In genomic region chr20:9978395-9979004, GRCh38 we compare ENCODE assay signal across 8 cellular contexts. TPM values are rescaled to one million over a fixed set of nuclear protein-coding genes. Genes with fewer than 3 reads are reported as not detected.
A peak's percentile ranks its signal among the peaks of the same experiment; 100 is the strongest.
DNase-seq lines count a peak whose midpoint lies in the region; ATAC-seq lines count a peak whose summit lies in the region.

No MANE protein-coding gene starts in this region.

- H3K36me3 Mint-ChIP-seq in activated naive CD4-positive, alpha-beta T cell treated with anti-CD3 and anti-CD28 coated beads, Interleukin-2, amount 10 ng/mL, durations not matched to agents 7 days and 5 days: no peaks in the 10 kb centered on the region
- H3K36me3 Mint-ChIP-seq in activated T-helper 17 cell treated with anti-CD3 and anti-CD28 coated beads, Interleukin-2, amount 50 U/mL, for 72 hours (ENCODE audit: low read depth): no peaks in the 10 kb centered on the region

- H4K12ac ChIP-seq in trophoblast cell (ENCODE audit: low read depth, low read length): no peak overlapping the region

- H3K4me1 Mint-ChIP-seq in activated naive CD4-positive, alpha-beta T cell treated with anti-CD3 and anti-CD28 coated beads, Interleukin-2, amount 10 ng/mL, durations not matched to agents 7 days and 5 days: no peaks in the 10 kb centered on the region
- H3K4me1 Mint-ChIP-seq in activated T-helper 17 cell treated with anti-CD3 and anti-CD28 coated beads, Interleukin-2, amount 50 U/mL, for 72 hours: peaks cover 3% of the 10 kb centered on the region

- no peaks in the 10 kb centered on the region for H3K9me3 Mint-ChIP-seq in activated naive CD4-positive, alpha-beta T cell treated with anti-CD3 and anti-CD28 coated beads, Interleukin-2, amount 10 ng/mL, durations not matched to agents 7 days and 5 days
- H3K9me3 Mint-ChIP-seq in activated T-helper 17 cell treated with anti-CD3 and anti-CD28 coated beads, Interleukin-2, amount 50 U/mL, for 72 hours: no peaks in the 10 kb centered on the region

- H3K4me1 ChIP-seq in trophoblast cell (ENCODE audit: control insufficient read depth in 1 of 2, insufficient read depth in 2 of 2, low read length in 2 of 2): no peaks in the 10 kb centered on the region

- H3K4me3 Mint-ChIP-seq in activated naive CD4-positive, alpha-beta T cell treated with anti-CD3 and anti-CD28 coated beads, Interleukin-2, amount 10 ng/mL, durations not matched to agents 7 days and 5 days: no peak overlapping the region
- no peak overlapping the region for H3K4me3 Mint-ChIP-seq in activated T-helper 17 cell treated with anti-CD3 and anti-CD28 coated beads, Interleukin-2, amount 50 U/mL, for 72 hours

- CTCF ChIA-PET in activated naive CD4-positive, alpha-beta T cell treated with anti-CD3 and anti-CD28 coated beads, Interleukin-2, amount 10 ng/mL, durations not matched to agents 7 days and 5 days (lab: Charles Lee): interaction anchor here (0.6 to 7.0 kb wide), 28 partner anchors 18 to 574 kb away, joined by 3 to 72 read pairs (median 3); partner anchors contain the start of gene MKKS

- H2BK120ac ChIP-seq in trophoblast cell (ENCODE audit: insufficient read depth, low read length, poor library complexity): no peak overlapping the region

- no peak overlapping the region for H3K4me3 ChIP-seq in trophoblast cell (ENCODE audit: low read depth, low read length)

- no peak overlapping the region for H4K8ac ChIP-seq in trophoblast cell (ENCODE audit: low read depth, low read length)

- H2AK5ac ChIP-seq in trophoblast cell (ENCODE audit: low read length): no peak overlapping the region

- H4K91ac ChIP-seq in trophoblast cell (ENCODE audit: low read depth, low read length): no peak overlapping the region

- H3K27ac ChIP-seq in trophoblast cell (ENCODE audit: low read depth, low read length): no peak overlapping the region

- no peak overlapping the region for H3K27ac Mint-ChIP-seq in activated naive CD4-positive, alpha-beta T cell treated with anti-CD3 and anti-CD28 coated beads, Interleukin-2, amount 10 ng/mL, durations not matched to agents 7 days and 5 days
- peak overlapping the region; percentile 11 for H3K27ac Mint-ChIP-seq in activated T-helper 17 cell treated with anti-CD3 and anti-CD28 coated beads, Interleukin-2, amount 50 U/mL, for 72 hours

- H3K4ac ChIP-seq in trophoblast cell (ENCODE audit: low read depth, low read length): no peak overlapping the region

- WGBS in trophoblast cell (ENCODE audit: extremely low coverage, insufficient coverage, insufficient read length): no CpG with 5 or more reads among the region's 6 CpGs

- no peak overlapping the region for H2BK5ac ChIP-seq in trophoblast cell (ENCODE audit: low read depth, low read length, poor library complexity)

- no peak overlapping the region for H3K14ac ChIP-seq in trophoblast cell (ENCODE audit: low read length)

- H2AFZ ChIP-seq in trophoblast cell (ENCODE audit: insufficient read depth, low read length, poor library complexity): no peak overlapping the region

- no peak overlapping the region for H2BK12ac ChIP-seq in trophoblast cell (ENCODE audit: low read length)

- no peaks in the 10 kb centered on the region for H3K27me3 ChIP-seq in trophoblast cell (ENCODE audit: insufficient read depth, low read length)

- no peaks in the 10 kb centered on the region for H3K9me3 ChIP-seq in trophoblast cell (ENCODE audit: insufficient read depth, low read depth, low read length)

- no peak overlapping the region for H3K4me2 ChIP-seq in trophoblast cell (ENCODE audit: low read length)

- DNase-seq in activated naive CD4-positive, alpha-beta T cell treated with anti-CD3 and anti-CD28 coated beads, Interleukin-2, amount 10 ng/mL, durations not matched to agents 7 days and 5 days: peak; percentile 50
- no peak for DNase-seq in activated naive CD4-positive, alpha-beta T cell treated with Interleukin-2 at 50 U/mL for 16 hours
- DNase-seq in HT-29 (ENCODE audit: low spot score): peak; percentile 75
- DNase-seq in NCI-H748 treated with DMSO at 0.1 percent for 48 hours (lab: John Stamatoyannopoulos, UW): peak; percentile 94
- DNase-seq in germinal center (ENCODE audit: low spot score): peak; percentile 35
- peak; percentile 13 to 82 for DNase-seq in trophoblast cell

- no peak overlapping the region for H3K23ac ChIP-seq in trophoblast cell (ENCODE audit: low read length)

- H3K9ac ChIP-seq in trophoblast cell (ENCODE audit: low read length): no peak overlapping the region

- peak; percentile 94 for ATAC-seq in GM21619 (IDR thresholded peaks at IDR 0.05; ENCODE audit: unreplicated experiment)
- peak; percentile 94 for ATAC-seq in activated T-helper 17 cell treated with anti-CD3 and anti-CD28 coated beads, Interleukin-2, amount 50 U/mL, for 72 hours (replicated peaks)

- H3K79me2 ChIP-seq in trophoblast cell (ENCODE audit: control insufficient read depth, insufficient read depth, low read length, poor library complexity): no peaks in the 10 kb centered on the region

- H3K27me3 Mint-ChIP-seq in activated naive CD4-positive, alpha-beta T cell treated with anti-CD3 and anti-CD28 coated beads, Interleukin-2, amount 10 ng/mL, durations not matched to agents 7 days and 5 days: no peaks in the 10 kb centered on the region
- H3K27me3 Mint-ChIP-seq in activated T-helper 17 cell treated with anti-CD3 and anti-CD28 coated beads, Interleukin-2, amount 50 U/mL, for 72 hours: peaks cover 3% of the 10 kb centered on the region

- H3K79me1 ChIP-seq in trophoblast cell (ENCODE audit: low read length): no peaks in the 10 kb centered on the region

- H3K18ac ChIP-seq in trophoblast cell (ENCODE audit: low read length): no peak overlapping the region

- no peaks in the 10 kb centered on the region for H3K36me3 ChIP-seq in trophoblast cell (ENCODE audit: control insufficient read depth in 1 of 2, insufficient read depth in 2 of 2, low read length in 2 of 2)

RNA-seq across cellular contexts. Expression of gene ANKEF1, which starts 56.3 kb away (rescaled TPM):
- 4.6 and 6.8 TPM in 2 replicates for total RNA-seq in HT-29 (2014; rRNA removed; shearing (Covaris generic))
- 1 to 10 TPM; 1.2 to 2.4 TPM for total RNA-seq in activated T-helper 17 cell treated with anti-CD3 and anti-CD28 coated beads, Interleukin-2, amount 50 U/mL, for 72 hours
- 2.6 and 2.7 TPM in 2 replicates for polyA plus RNA-seq in trophoblast cell (2013)
